ENCODE assay signal across 27 cellular contexts in the genomic region with DNA sequence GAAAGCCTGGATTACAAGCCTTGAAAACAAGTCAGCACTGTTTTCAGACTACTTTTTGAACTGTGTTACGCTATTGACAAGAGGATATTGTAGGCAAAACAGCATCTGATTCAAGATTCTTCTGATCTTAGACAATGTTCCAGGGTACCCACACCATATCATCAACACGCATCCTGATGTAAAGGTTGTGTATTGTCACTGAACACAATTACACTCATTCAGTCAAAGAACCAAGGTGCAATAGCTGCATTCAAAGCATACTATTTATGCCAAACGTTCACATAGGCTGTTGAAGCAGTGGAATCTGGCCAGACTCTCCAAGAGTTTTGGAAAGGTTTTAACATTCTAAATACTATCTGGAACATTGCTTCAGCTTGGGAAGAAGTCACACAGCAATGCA.
"Had no signal": no experiment of that assay in that cellular context is flagged by ENCODE, and none has a peak within 500 bp of the region (broad histone marks: within the 10 kb centered on the region; RNA-seq: fewer than 3 reads in every experiment).

No MANE protein-coding gene starts in this region.

- H3K27ac Mint-ChIP-seq: activated CD4-positive, alpha-beta T cell treated with anti-CD3 and anti-CD28 coated beads, Interleukin-2, amount 10 ng/mL, durations not matched to agents 24 days and 14 days; activated CD8-positive, alpha-beta memory T cell treated with anti-CD3 and anti-CD28 coated beads, Interleukin-2, amount 10 ng/mL, durations not matched to agents 7 days and 5 days; activated naive CD4-positive, alpha-beta T cell treated with anti-CD3 and anti-CD28 coated beads, Interleukin-2, amount 50 U/mL, for 24 hours; activated T-cell treated with anti-CD3 and anti-CD28 coated beads, Interleukin-2, amount 50 U/mL, for 24 hours; activated T-helper 1 cell treated with anti-CD3 and anti-CD28 coated beads, Interleukin-12 subunit alpha, Interleukin-12 subunit beta, Interleukin-2, Interleukin-4 antibody, amounts not matched to agents 30 ng/mL and 10 ng/mL and 1 ng/mL, durations not matched to agents 14 hours and 24 hours and 36 hours; T-cell had no signal

- ATAC-seq: activated CD8-positive, alpha-beta memory T cell treated with anti-CD3 and anti-CD28 coated beads, Interleukin-2, amount 10 ng/mL, durations not matched to agents 7 days and 5 days; body of pancreas; T-cell had no signal

- H3K36me3 ChIP-seq: ascending aorta, MG63 had no signal

- DNase-seq: activated B cell treated with CpG ODN at 0.5 μM for 24 hours; activated CD4-positive, alpha-beta T cell treated with anti-CD3 and anti-CD28 coated beads for 1 hour; activated CD4-positive, alpha-beta T cell treated with anti-CD3 and anti-CD28 coated beads, Interleukin-2, amount 10 ng/mL, durations not matched to agents 24 days and 14 days; activated CD4-positive, alpha-beta T cell treated with anti-CD3 and anti-CD28 coated beads, Interleukin-2, amount 50 U/mL, for 48 hours; activated CD8-positive, alpha-beta memory T cell treated with anti-CD3 and anti-CD28 coated beads, Interleukin-2, amount 10 ng/mL, durations not matched to agents 7 days and 5 days; activated effector memory CD4-positive, alpha-beta T cell treated with Interleukin-2 at 50 U/mL for 16 hours; activated naive CD4-positive, alpha-beta T cell; activated T-cell treated with anti-CD3 and anti-CD28 coated beads, Interleukin-2, amount 50 U/mL, for 24 hours; amniotic stem cell; body of pancreas; central memory CD4-positive, alpha-beta T cell; KG1; MG63; NCI-H1105 treated with DMSO at 0.1 percent for 48 hours; NCI-H1436 treated with DMSO at 0.1 percent for 48 hours; NCI-H187 treated with DMSO at 0.1 percent for 48 hours; NCI-H2081 treated with DMSO at 0.1 percent for 48 hours; NCI-H446; NCI-H524; PC-9; SIG-M5; T-cell; T-helper 2 cell; T1000 had no signal

- H3K27me3 ChIP-seq: ascending aorta, body of pancreas had no signal

- H3K27ac ChIP-seq: ascending aorta, body of pancreas, PC-9 had no signal

- H3K27me3 Mint-ChIP-seq: activated B cell treated with CpG ODN at 0.5 μM for 24 hours; activated naive CD4-positive, alpha-beta T cell treated with anti-CD3 and anti-CD28 coated beads, Interleukin-2, amount 50 U/mL, for 24 hours; activated T-cell treated with anti-CD3 and anti-CD28 coated beads, Interleukin-2, amount 50 U/mL, for 24 hours had no signal

- H3K9me3 Mint-ChIP-seq: activated B cell treated with CpG ODN at 0.5 μM for 24 hours; activated CD4-positive, alpha-beta T cell treated with anti-CD3 and anti-CD28 coated beads, Interleukin-2, amount 10 ng/mL, durations not matched to agents 24 days and 14 days; activated naive CD4-positive, alpha-beta T cell treated with anti-CD3 and anti-CD28 coated beads, Interleukin-2, amount 50 U/mL, for 24 hours; activated T-cell treated with anti-CD3 and anti-CD28 coated beads, Interleukin-2, amount 50 U/mL, for 24 hours; activated T-helper 1 cell treated with anti-CD3 and anti-CD28 coated beads, Interleukin-12 subunit alpha, Interleukin-12 subunit beta, Interleukin-2, Interleukin-4 antibody, amounts not matched to agents 30 ng/mL and 10 ng/mL and 1 ng/mL, durations not matched to agents 14 hours and 24 hours and 36 hours; T-cell had no signal

- H3K4me2 ChIP-seq: PC-9 had no signal

- H3K4me1 Mint-ChIP-seq: activated CD4-positive, alpha-beta T cell treated with anti-CD3 and anti-CD28 coated beads, Interleukin-2, amount 10 ng/mL, durations not matched to agents 24 days and 14 days; activated CD8-positive, alpha-beta memory T cell treated with anti-CD3 and anti-CD28 coated beads, Interleukin-2, amount 10 ng/mL, durations not matched to agents 7 days and 5 days; activated naive CD4-positive, alpha-beta T cell treated with anti-CD3 and anti-CD28 coated beads, Interleukin-2, amount 50 U/mL, for 24 hours; T-cell had no signal

- H3K4me3 ChIP-seq: ascending aorta, body of pancreas, MG63, PC-9 had no signal

- H2AFZ ChIP-seq: PC-9 had no signal

- H3K4me1 ChIP-seq: ascending aorta, body of pancreas had no signal

- H3K9me3 ChIP-seq: ascending aorta, body of pancreas, MG63 had no signal

- H3K36me3 Mint-ChIP-seq: activated CD8-positive, alpha-beta memory T cell treated with anti-CD3 and anti-CD28 coated beads, Interleukin-2, amount 10 ng/mL, durations not matched to agents 7 days and 5 days; activated naive CD4-positive, alpha-beta T cell treated with anti-CD3 and anti-CD28 coated beads, Interleukin-2, amount 50 U/mL, for 24 hours; T-cell had no signal

- H3K4me3 Mint-ChIP-seq: activated B cell treated with CpG ODN at 0.5 μM for 24 hours; activated CD4-positive, alpha-beta T cell treated with anti-CD3 and anti-CD28 coated beads, Interleukin-2, amount 10 ng/mL, durations not matched to agents 24 days and 14 days; activated CD8-positive, alpha-beta memory T cell treated with anti-CD3 and anti-CD28 coated beads, Interleukin-2, amount 10 ng/mL, durations not matched to agents 7 days and 5 days; activated naive CD4-positive, alpha-beta T cell treated with anti-CD3 and anti-CD28 coated beads, Interleukin-2, amount 50 U/mL, for 24 hours; activated T-cell treated with anti-CD3 and anti-CD28 coated beads, Interleukin-2, amount 50 U/mL, for 24 hours; activated T-helper 1 cell treated with anti-CD3 and anti-CD28 coated beads, Interleukin-12 subunit alpha, Interleukin-12 subunit beta, Interleukin-2, Interleukin-4 antibody, amounts not matched to agents 30 ng/mL and 10 ng/mL and 1 ng/mL, durations not matched to agents 14 hours and 24 hours and 36 hours; T-cell had no signal
